18 cellular contexts compared by ENCODE assay signal in the genomic region with DNA sequence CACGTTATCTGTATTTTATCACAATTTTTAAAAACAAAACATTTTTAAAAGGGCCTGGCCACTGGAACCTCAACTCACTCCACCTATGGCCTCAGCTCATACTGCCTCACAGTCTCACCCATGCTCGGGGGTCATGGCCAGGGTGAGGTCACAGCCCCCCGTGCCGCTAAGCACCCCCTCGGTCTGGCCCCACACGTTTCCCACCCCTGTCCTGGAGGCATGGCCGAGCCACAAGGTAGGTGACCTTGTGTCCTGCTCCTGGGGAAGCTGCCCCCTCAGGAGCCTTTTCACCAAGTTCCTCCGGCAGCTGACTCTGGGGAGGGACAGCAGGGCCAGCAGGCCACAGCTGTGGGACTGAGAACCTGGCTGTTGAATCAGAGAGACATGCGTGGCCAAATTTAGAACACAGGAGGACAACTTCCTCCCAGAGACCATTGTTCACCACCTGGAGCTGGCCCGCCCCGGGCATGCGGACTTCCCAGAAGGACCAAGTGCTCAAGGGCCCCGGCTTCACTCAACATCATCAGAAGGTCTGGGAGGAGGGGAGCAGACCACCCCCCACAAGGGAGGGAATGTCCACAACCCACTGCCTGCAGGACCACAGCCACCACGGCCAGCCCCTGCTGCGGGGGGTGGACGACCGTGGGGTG. TPM values are rescaled to one million over a fixed set of nuclear protein-coding genes. Genes with fewer than 3 reads are reported as not detected.
DNase-seq lines count a peak whose midpoint lies in the region; ATAC-seq, FAIRE-seq and TF ChIP-seq lines count a peak whose summit lies in the region.
"Had no signal": no experiment of that assay in that cellular context is flagged by ENCODE, and none has a peak within 500 bp of the region (broad histone marks: within the 10 kb centered on the region; RNA-seq: fewer than 3 reads in every experiment).

No MANE protein-coding gene starts in this region.

- no peaks in the 10 kb centered on the region for H3K9me3 ChIP-seq in right cardiac atrium (ENCODE audit: control insufficient read depth, low read length)
- no peaks in the 10 kb centered on the region for H3K9me3 ChIP-seq in psoas muscle
- no peaks in the 10 kb centered on the region for H3K9me3 ChIP-seq in HepG2 (ENCODE audit: low read length)

- peak overlapping the region; percentile 44 for H3K27ac Mint-ChIP-seq in activated CD4-positive, alpha-beta T cell treated with anti-CD3 and anti-CD28 coated beads, Interleukin-2, amount 10 ng/mL, durations not matched to agents 7 days and 5 days

- H3K27me3 ChIP-seq in right cardiac atrium (ENCODE audit: control insufficient read depth, insufficient read depth) = no peaks in the 10 kb centered on the region
- H3K27me3 ChIP-seq in psoas muscle (ENCODE audit: insufficient read depth in 3 of 3, low read length in 2 of 3) = peaks cover 0 to 43% (median 8%) of the 10 kb centered on the region in 3 donors
- no peaks in the 10 kb centered on the region for H3K27me3 ChIP-seq in HepG2 (ENCODE audit: control insufficient read depth in 1 of 2, insufficient read depth in 2 of 2, low read length in 2 of 2)

- TF ChIP-seq EP300 in HepG2 (IDR thresholded peaks at IDR 0.05; ENCODE audit: low read depth in 2 of 2, low read length in 2 of 2) (no peak), HepG2 (CRISPR knock-in tag; IDR thresholded peaks at IDR 0.05; ENCODE audit: borderline replicate concordance) (no peak)

- no peak overlapping the region for H3K4me2 ChIP-seq in HepG2 (ENCODE audit: low read depth, low read length)

- H3K4me1 ChIP-seq in right cardiac atrium (ENCODE audit: control insufficient read depth, insufficient read depth, low read length) = peaks cover 6% of the 10 kb centered on the region
- H3K4me1 ChIP-seq in psoas muscle = peaks cover 7% of the 10 kb centered on the region
- no peaks in the 10 kb centered on the region for H3K4me1 ChIP-seq in HepG2 (ENCODE audit: insufficient read depth, low read length)

- no peaks in the 10 kb centered on the region for H3K27me3 Mint-ChIP-seq in activated CD4-positive, alpha-beta T cell treated with anti-CD3 and anti-CD28 coated beads, Interleukin-2, amount 10 ng/mL, durations not matched to agents 7 days and 5 days

- no peak for DNase-seq in activated CD4-positive, alpha-beta T cell treated with anti-CD3 and anti-CD28 coated beads, Interleukin-2, amount 10 ng/mL, durations not matched to agents 7 days and 5 days
- DNase-seq in activated CD4-positive, alpha-beta T cell treated with anti-CD3 and anti-CD28 coated beads for 4 hours = no peak
- DNase-seq in right cardiac atrium (peak in 2 of 3 donors; percentile 52 to 62), psoas muscle (no peak), HCEC 1CT (no peak), HepG2 (ENCODE audit: low spot score) (no peak)
- DNase-seq: COR-L47, DMS153, EL, H7, Karpas-422, NCI-H2029 treated with DMSO at 0.1 percent for 48 hours, NCI-H510A had no signal

- peak in 1 of 2 donors; percentile 12 for ATAC-seq in right cardiac atrium
- peak; percentile 37 to 53 (median 51) for ATAC-seq in psoas muscle
- no peak for ATAC-seq in HG02763 (IDR thresholded peaks at IDR 0.05; ENCODE audit: unreplicated experiment)
- no peak for ATAC-seq in HepG2
- no peak for ATAC-seq in HG03520 (IDR thresholded peaks at IDR 0.05; ENCODE audit: unreplicated experiment)

- in situ Hi-C loops in HepG2 (cut with HindIII; ENCODE audit: extremely low pct_ligation_motif_present, low pct_unique_long_range_greater_than_20kb) = no loop called here

- TF ChIP-seq CTCF in psoas muscle (IDR thresholded peaks at IDR 0.05) (no peak), HepG2 (CRISPR knock-in tag; IDR thresholded peaks at IDR 0.05) (no peak)

- no peaks in the 10 kb centered on the region for H3K36me3 Mint-ChIP-seq in activated CD4-positive, alpha-beta T cell treated with anti-CD3 and anti-CD28 coated beads, Interleukin-2, amount 10 ng/mL, durations not matched to agents 7 days and 5 days (ENCODE audit: low read depth)

- no peak overlapping the region for H3K9ac ChIP-seq in HepG2 (ENCODE audit: insufficient read depth, low read depth, low read length)

- no peaks in the 10 kb centered on the region for H3K9me3 Mint-ChIP-seq in activated CD4-positive, alpha-beta T cell treated with anti-CD3 and anti-CD28 coated beads, Interleukin-2, amount 10 ng/mL, durations not matched to agents 7 days and 5 days

- intact Hi-C loops in right cardiac atrium (cut with DNase I) (no loop called here), psoas muscle (cut with DNase I) (loop anchor here in 1 of 2 donors (10.0 kb wide), 1 partner anchor 223 kb away; no protein-coding TSS in a partner anchor), HepG2 (cut with micrococcal nuclease; ENCODE audit: unreplicated experiment) (no loop called here)

- H3K4me3 ChIP-seq in right cardiac atrium (ENCODE audit: low read length) = no peak overlapping the region
- H3K4me3 ChIP-seq in psoas muscle = no peak overlapping the region
- no peak overlapping the region for H3K4me3 ChIP-seq in HepG2 (replicated peaks in 1 of 3; ENCODE audit: insufficient read depth in 1 of 3, low read depth in 2 of 3, low read length in 3 of 3)

- H4K20me1 ChIP-seq in HepG2 (ENCODE audit: insufficient read depth, low read length) = no peaks in the 10 kb centered on the region

- WGBS in right cardiac atrium = 45% methylated on average over 17 of the region's 17 CpGs
- 14 to 20% (median 15%) methylated on average over 17 of the region's 17 CpGs for WGBS in psoas muscle, 3 donors
- WGBS in HepG2 (ENCODE audit: low lambda C conversion rate) = 96% methylated on average over 9 of the region's 17 CpGs

- TF ChIP-seq RAD21 in HepG2 (CRISPR knock-in tag; IDR thresholded peaks at IDR 0.05) = no peak

- H3K36me3 ChIP-seq in psoas muscle (ENCODE audit: insufficient read depth in 1 of 2, low read depth in 1 of 2) (no peaks in the 10 kb centered on the region), HepG2 (replicated peaks in 1 of 2; ENCODE audit: control insufficient read depth in 1 of 2, insufficient read depth in 2 of 2, low read length in 2 of 2) (0 out of 5 replicates have a peak, but pooled peaks cover 0 to 2% of the 10 kb centered on the region in 2 experiments)

- no peak overlapping the region for H3K4me3 Mint-ChIP-seq in activated CD4-positive, alpha-beta T cell treated with anti-CD3 and anti-CD28 coated beads, Interleukin-2, amount 10 ng/mL, durations not matched to agents 7 days and 5 days

- CTCF ChIA-PET in activated CD4-positive, alpha-beta T cell treated with anti-CD3 and anti-CD28 coated beads, Interleukin-2, amount 10 ng/mL, durations not matched to agents 7 days and 5 days (lab: Charles Lee) = no interaction called here
- CTCF ChIA-PET in HepG2 (lab: Yijun Ruan, JAX; ENCODE audit: low intra/inter-chr PET ratio, low total read pairs) = no interaction called here

- no TSS peak for BruUV-seq in HepG2 (replicated peaks; lab: Mats Ljungman, UMichigan)

- no peak overlapping the region for H3K27ac ChIP-seq in right cardiac atrium (ENCODE audit: low read length)
- peak overlapping the region; percentile 30 for H3K27ac ChIP-seq in psoas muscle
- H3K27ac ChIP-seq in HepG2 (ENCODE audit: extremely low read length, insufficient read depth, low read length) = no peak overlapping the region
- H3K27ac ChIP-seq: 22Rv1, C4-2B had no signal

- POLR2A ChIA-PET in activated CD4-positive, alpha-beta T cell treated with anti-CD3 and anti-CD28 coated beads, Interleukin-2, amount 10 ng/mL, durations not matched to agents 7 days and 5 days (lab: Charles Lee) = no interaction called here
- POLR2A ChIA-PET in HepG2 (lab: Yijun Ruan, JAX) = no interaction called here

- FAIRE-seq in HepG2 (lab: Jason Lieb, UNC) = no peak
- FAIRE-seq: RCC 7860 had no signal

- TF ChIP-seq POLR2A in HepG2 (IDR thresholded peaks at IDR 0.05; ENCODE audit: insufficient read depth in 1 of 2, low read depth in 2 of 2, low read length in 2 of 2) = no peak

- H3K4me1 Mint-ChIP-seq in activated CD4-positive, alpha-beta T cell treated with anti-CD3 and anti-CD28 coated beads, Interleukin-2, amount 10 ng/mL, durations not matched to agents 7 days and 5 days = no peaks in the 10 kb centered on the region

- no peak overlapping the region for H2AFZ ChIP-seq in HepG2 (ENCODE audit: low read length)

- no peaks in the 10 kb centered on the region for H3K79me2 ChIP-seq in HepG2 (ENCODE audit: insufficient read depth, low read length)

TF ChIP-seq in HepG2, 621 proteins besides CTCF, POLR2A, EP300 and RAD21 (continues in another document):
- TF ChIP-seq ZMAT3 (CRISPR knock-in tag; conservative IDR thresholded peaks at IDR 0.05) (no peak), RORA (CRISPR knock-in tag; IDR thresholded peaks at IDR 0.05) (no peak), YEATS2 (CRISPR knock-in tag; IDR thresholded peaks at IDR 0.05; ENCODE audit: borderline replicate concordance) (no peak), ZFP82 (CRISPR knock-in tag; IDR thresholded peaks at IDR 0.05; ENCODE audit: borderline replicate concordance) (no peak)

RNA-seq across cellular contexts. Expression of gene PDGFA, which starts 48.5 kb away (rescaled TPM):
- total RNA-seq in activated CD4-positive, alpha-beta T cell treated with anti-CD3 and anti-CD28 coated beads, Interleukin-2, amount 10 ng/mL, durations not matched to agents 7 days and 5 days = under 1 TPM; 0.37 to 0.46 TPM
- 10 to 100 TPM; 32.2 to 44.3 (median 38.4) TPM for total RNA-seq in right cardiac atrium
- polyA plus RNA-seq in right cardiac atrium = 18.3 TPM
- total RNA-seq in psoas muscle = 10 to 100 TPM; 13.9 to 30.4 (median 19.2) TPM
- polyA plus RNA-seq in psoas muscle = 10 to 100 TPM in 2 of 3 donors, 1 to 10 TPM in 1; 9.1 to 24.4 (median 15.3) TPM
- 0.80 and 1.5 TPM in 2 replicates for total RNA-seq in HepG2 (2016; rRNA removed; fragmentation: Illumina TruSeq; extraction: Trizol)
- 1.1 and 1.6 TPM in 2 replicates for total RNA-seq in HepG2 (2016; cell fraction: cytosol; rRNA removed; fragmentation: Illumina TruSeq; extraction: Trizol; ENCODE audit: low read depth)
- 1.0 and 1.8 TPM in 2 replicates for total RNA-seq in HepG2 (2016; cell fraction: insoluble cytoplasmic fraction; rRNA removed; fragmentation: Illumina TruSeq; extraction: Trizol)
- 2.6 and 3.0 TPM in 2 replicates for total RNA-seq in HepG2 (2016; cell fraction: membrane; rRNA removed; fragmentation: Illumina TruSeq; extraction: Trizol)
- total RNA-seq in HepG2 (2016; cell fraction: nucleus; rRNA removed; fragmentation: Illumina TruSeq; extraction: Trizol) = 1.3 and 1.4 TPM in 2 replicates
- 2.4 and 3.4 TPM in 2 replicates for polyA plus RNA-seq in HepG2 (2011; rRNA removed)
- polyA plus RNA-seq in HepG2 (2011; cell fraction: cytosol; rRNA removed) = 1.2 and 2.1 TPM in 2 replicates
- polyA plus RNA-seq in HepG2 (2011; cell fraction: nucleus; rRNA removed) = 2.9 and 5.0 TPM in 2 replicates
- 1.2 and 1.3 TPM in 2 replicates for polyA plus RNA-seq in HepG2 (2012)
- 0.57 and 0.60 TPM in 2 replicates for polyA plus RNA-seq in HepG2 (2016; cell fraction: cytosol; fragmentation: Illumina TruSeq; extraction: Trizol; ENCODE audit: low read depth)
- polyA plus RNA-seq in HepG2 (2016; cell fraction: insoluble cytoplasmic fraction; fragmentation: Illumina TruSeq; extraction: Trizol; ENCODE audit: low read depth) = 0.93 and 1.1 TPM in 2 replicates
- polyA plus RNA-seq in HepG2 (2016; cell fraction: membrane; fragmentation: Illumina TruSeq; extraction: Trizol; ENCODE audit: low read depth) = 1.1 TPM in 2 replicates
- 1.9 TPM in 2 replicates for polyA plus RNA-seq in HepG2 (2016; cell fraction: nucleus; fragmentation: Illumina TruSeq; extraction: Trizol; ENCODE audit: insufficient read depth, low read depth)
- 14.6 and 20.5 TPM in 2 replicates for polyA minus RNA-seq in HepG2 (2011; rRNA and poly(A)+ RNA removed; ENCODE audit: low replicate concordance)
- 4.8 and 15.5 TPM in 2 replicates for polyA minus RNA-seq in HepG2 (2011; cell fraction: cytosol; rRNA and poly(A)+ RNA removed)
- polyA minus RNA-seq in HepG2 (2011; cell fraction: nucleus; rRNA and poly(A)+ RNA removed) = 2.3 and 2.4 TPM in 2 replicates

Comparison
In these comparisons a context has a peak if more than half of its experiments do, and no peak if none do; other contexts are left out.
1. DNase-seq: peak in right cardiac atrium (2 of 3); none in activated CD4-positive, alpha-beta T cell treated with anti-CD3 and anti-CD28 coated beads, Interleukin-2, amount 10 ng/mL, durations not matched to agents 7 days and 5 days (single experiment), activated CD4-positive, alpha-beta T cell treated with anti-CD3 and anti-CD28 coated beads for 4 hours (0 of 2), psoas muscle (0 of 2), HCEC 1CT (single experiment) and HepG2 (single experiment).
2. ATAC-seq: peak in psoas muscle (4 of 4); none in HG02763 (single experiment), HepG2 (single experiment) and HG03520 (single experiment).